Comparison of ENCODE assay signal across 21 cellular contexts in the genomic region with DNA sequence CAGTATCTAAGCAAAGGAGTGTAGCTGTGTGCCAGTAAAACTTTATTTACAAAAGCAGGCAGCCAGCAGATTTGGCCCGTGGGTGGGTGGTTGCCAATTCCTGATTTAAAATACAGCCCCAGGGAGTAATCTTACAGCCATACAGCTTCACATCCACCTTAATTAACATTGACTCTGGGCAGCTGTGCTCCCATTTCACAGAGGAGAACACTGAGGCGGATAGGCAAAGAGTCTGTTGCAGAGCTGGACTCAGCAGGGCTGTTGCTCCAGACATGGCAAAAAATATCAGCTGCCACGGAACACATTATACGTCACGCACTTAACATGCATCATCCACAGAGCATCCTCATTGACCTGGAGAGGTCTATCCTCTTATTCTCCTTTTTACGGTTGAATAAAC.
"Had no signal": no experiment of that assay in that cellular context is flagged by ENCODE, and none has a peak within 500 bp of the region (broad histone marks: within the 10 kb centered on the region; RNA-seq: fewer than 3 reads in every experiment).

No MANE protein-coding gene starts in this region.

- ATAC-seq: gastrocnemius medialis, heart right ventricle, left cardiac atrium, left lung, left ventricle myocardium superior, lower lobe of right lung, mucosa of descending colon had no signal

- DNase-seq: dermis blood vessel endothelial cell; dorsolateral prefrontal cortex; effector CD4-positive, alpha-beta T cell; effector memory CD4-positive, alpha-beta T cell; foreskin melanocyte; gastrocnemius medialis; glutamatergic neuron; heart right ventricle; hippocampal formation; left cardiac atrium; left lung; left ventricle myocardium superior; lower lobe of right lung; mucosa of descending colon; naive B cell had no signal

- H3K27ac ChIP-seq: coronary artery, dorsolateral prefrontal cortex, esophagus muscularis mucosa, gastrocnemius medialis, heart right ventricle, left lung, lower lobe of right lung had no signal

- H3K27me3 ChIP-seq: dorsolateral prefrontal cortex, esophagus muscularis mucosa, gastrocnemius medialis, heart right ventricle, left lung had no signal

- H3K4me3 ChIP-seq: coronary artery, dorsolateral prefrontal cortex, esophagus muscularis mucosa, gastrocnemius medialis, heart right ventricle, left lung, lower lobe of right lung, mucosa of descending colon had no signal

- H3K4me1 ChIP-seq: esophagus muscularis mucosa, gastrocnemius medialis, heart right ventricle, left lung, lower lobe of right lung had no signal

- H3K9me3 ChIP-seq: esophagus muscularis mucosa, gastrocnemius medialis, heart right ventricle, left lung, lower lobe of right lung, mucosa of descending colon had no signal

- H3K36me3 ChIP-seq: esophagus muscularis mucosa, gastrocnemius medialis, heart right ventricle, left lung, lower lobe of right lung had no signal

- FAIRE-seq: colon, endothelial cell of umbilical vein, islet of Langerhans, keratinocyte had no signal
